In the genomic region with DNA sequence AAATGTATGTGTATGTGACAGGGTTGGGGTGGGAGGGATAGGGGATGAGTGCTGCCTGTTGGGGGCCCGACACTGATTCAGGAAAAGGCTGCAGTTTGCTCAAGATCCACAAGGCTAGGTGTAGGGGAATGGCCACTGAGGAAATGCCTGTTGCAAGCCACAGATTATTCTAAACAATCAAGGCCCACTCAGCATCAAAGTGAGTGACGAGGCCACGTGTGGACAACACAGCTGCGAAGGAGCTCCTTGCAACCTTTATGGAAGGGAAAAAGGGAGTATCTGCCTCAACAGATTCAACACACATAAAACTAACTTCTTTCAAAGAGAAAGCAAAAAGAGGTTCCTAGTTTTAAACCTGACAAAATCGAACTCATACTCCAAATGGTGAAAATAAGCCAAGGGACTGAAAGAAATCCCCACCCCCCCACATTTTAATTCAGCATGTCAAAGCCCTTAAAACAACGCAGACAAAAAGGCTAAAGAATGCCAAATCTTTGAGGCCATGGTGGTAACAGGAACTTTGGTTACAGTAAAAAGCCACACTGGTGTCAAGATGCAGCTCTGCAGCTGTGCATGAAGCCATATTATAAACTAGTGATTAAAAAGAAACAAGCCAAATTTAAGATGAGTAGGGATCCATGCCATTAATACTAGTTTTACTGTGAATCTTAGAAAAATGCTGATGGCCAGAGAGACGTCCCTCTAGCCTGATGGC, we compare ENCODE assay signal across 14 cellular contexts. TPM values are rescaled to one million over a fixed set of nuclear protein-coding genes. Genes with fewer than 3 reads are reported as not detected.
DNase-seq lines count a peak whose midpoint lies in the region; ATAC-seq and TF ChIP-seq lines count a peak whose summit lies in the region.
"Had no signal": no experiment of that assay in that cellular context is flagged by ENCODE, and none has a peak within 500 bp of the region (broad histone marks: within the 10 kb centered on the region; RNA-seq: fewer than 3 reads in every experiment).

No MANE protein-coding gene starts in this region.

- H3K4me2 ChIP-seq in OCI-LY7 (ENCODE audit: low read length) (peak overlapping the region; percentile 85), trophoblast cell (ENCODE audit: low read length) (peak overlapping the region; percentile 2)

- H4K20me1 ChIP-seq in OCI-LY7 (ENCODE audit: insufficient read depth, low read length): peaks cover 25% of the 10 kb centered on the region

- H3K27ac ChIP-seq in OCI-LY7 (ENCODE audit: low read depth, low read length, poor library complexity, severe bottlenecking): no peak overlapping the region
- H3K27ac ChIP-seq in trophoblast cell (ENCODE audit: low read depth, low read length): no peak overlapping the region
- H3K27ac ChIP-seq: cardiac muscle cell, esophagus muscularis mucosa had no signal

- H4K8ac ChIP-seq in trophoblast cell (ENCODE audit: low read depth, low read length): no peak overlapping the region

- no peaks in the 10 kb centered on the region for H3K9me2 ChIP-seq in OCI-LY7 (ENCODE audit: insufficient read depth, low read length)

- no peak for DNase-seq in activated CD4-positive, alpha-beta T cell treated with anti-CD3 and anti-CD28 coated beads for 36 hours
- DNase-seq in activated CD4-positive, alpha-beta T cell treated with anti-CD3 and anti-CD28 coated beads, Interleukin-2, amount 50 U/mL, for 4 hours: no peak
- DNase-seq in OCI-LY7 (ENCODE audit: low spot score): no peak
- DNase-seq in choroid plexus epithelial cell (ENCODE audit: low read depth): no peak
- no peak for DNase-seq in trophoblast cell
- no peak for DNase-seq in hippocampal formation (lab: John Stamatoyannopoulos, UW)
- DNase-seq in DMS153 treated with DMSO at 0.1 percent for 48 hours (lab: John Stamatoyannopoulos, UW; ENCODE audit: unreplicated experiment): no peak
- DNase-seq in NCI-H524 treated with DMSO at 0.1 percent for 48 hours (lab: John Stamatoyannopoulos, UW): no peak
- DNase-seq: DMS 273 treated with DMSO at 0.1 percent for 48 hours, NCI-H1930 had no signal

- no peak overlapping the region for H3K18ac ChIP-seq in trophoblast cell (ENCODE audit: low read length)

- ATAC-seq in activated CD4-positive, alpha-beta T cell treated with anti-CD3 and anti-CD28 coated beads for 36 hours: no peak
- ATAC-seq: sciatic nerve had no signal

- H2BK12ac ChIP-seq in trophoblast cell (ENCODE audit: low read length): no peak overlapping the region

- no peak overlapping the region for H3K9ac ChIP-seq in trophoblast cell (ENCODE audit: low read length)

- H3K9me3 ChIP-seq in OCI-LY7 (ENCODE audit: low read length) (no peaks in the 10 kb centered on the region), trophoblast cell (ENCODE audit: insufficient read depth, low read depth, low read length) (no peaks in the 10 kb centered on the region)
- H3K9me3 ChIP-seq: esophagus muscularis mucosa, mucosa of descending colon had no signal

- H4K91ac ChIP-seq in trophoblast cell (ENCODE audit: low read depth, low read length): no peak overlapping the region

- H3K36me3 ChIP-seq in OCI-LY7 (ENCODE audit: insufficient read depth, low read length) (peaks cover 74% of the 10 kb centered on the region), trophoblast cell (ENCODE audit: control insufficient read depth in 1 of 2, insufficient read depth in 2 of 2, low read length in 2 of 2) (peaks cover 52 to 61% of the 10 kb centered on the region in 2 experiments)

- no TSS peak for BruUV-seq in OCI-LY7 (replicated peaks; lab: Mats Ljungman, UMichigan)

- no peak overlapping the region for H2BK120ac ChIP-seq in trophoblast cell (ENCODE audit: insufficient read depth, low read length, poor library complexity)

- H3K23ac ChIP-seq in trophoblast cell (ENCODE audit: low read length): no peak overlapping the region

- no peak overlapping the region for H4K12ac ChIP-seq in trophoblast cell (ENCODE audit: low read depth, low read length)

- WGBS in trophoblast cell (ENCODE audit: extremely low coverage, insufficient coverage, insufficient read length): no CpG with 5 or more reads among the region's 7 CpGs

- no peaks in the 10 kb centered on the region for H3K9me3 Mint-ChIP-seq in activated CD4-positive, alpha-beta T cell treated with anti-CD3 and anti-CD28 coated beads for 36 hours (ENCODE audit: low read depth)

- no peaks in the 10 kb centered on the region for H3K27me3 ChIP-seq in trophoblast cell (ENCODE audit: insufficient read depth, low read length)
- H3K27me3 ChIP-seq: cardiac muscle cell, esophagus muscularis mucosa had no signal

- no peak overlapping the region for H3K14ac ChIP-seq in trophoblast cell (ENCODE audit: low read length)

- CTCF ChIA-PET in activated CD4-positive, alpha-beta T cell treated with anti-CD3 and anti-CD28 coated beads for 36 hours (lab: Charles Lee): interaction anchor here (0.9 to 2.0 kb wide), 3 partner anchors 27 to 124 kb away, joined by 3 to 7 read pairs (median 4); no protein-coding TSS in a partner anchor
- CTCF ChIA-PET in OCI-LY7 (lab: Charles Lee; ENCODE audit: unreplicated experiment): no interaction called here

- H2AFZ ChIP-seq in OCI-LY7 (ENCODE audit: low read length): no peak overlapping the region
- H2AFZ ChIP-seq in trophoblast cell (ENCODE audit: insufficient read depth, low read length, poor library complexity): no peak overlapping the region

- intact Hi-C loops in activated CD4-positive, alpha-beta T cell treated with anti-CD3 and anti-CD28 coated beads for 36 hours (cut with DNase I, micrococcal nuclease): loop anchor here in 1 of 2 experiments (5.0 to 10.0 kb wide), 4 partner anchors 264 to 1264 kb away; partner anchors contain the start of genes AEN and HAPLN3
- intact Hi-C loops in OCI-LY7 (cut with micrococcal nuclease; ENCODE audit: unreplicated experiment): no loop called here

- peak overlapping the region; percentile 52 for H3K27ac Mint-ChIP-seq in activated CD4-positive, alpha-beta T cell treated with anti-CD3 and anti-CD28 coated beads for 36 hours

- H3K4me1 Mint-ChIP-seq in activated CD4-positive, alpha-beta T cell treated with anti-CD3 and anti-CD28 coated beads for 36 hours: peaks cover 59% of the 10 kb centered on the region

- H3K4ac ChIP-seq in trophoblast cell (ENCODE audit: low read depth, low read length): peak overlapping the region; percentile 2

- H2BK5ac ChIP-seq in trophoblast cell (ENCODE audit: low read depth, low read length, poor library complexity): no peak overlapping the region

- POLR2A ChIA-PET in activated CD4-positive, alpha-beta T cell treated with anti-CD3 and anti-CD28 coated beads for 36 hours (lab: Charles Lee): interaction anchor here (0.6 to 1.1 kb wide), 2 partner anchors 9 to 220 kb away, joined by 3 read pairs; no protein-coding TSS in a partner anchor
- POLR2A ChIA-PET in OCI-LY7 (lab: Charles Lee): interaction anchor here (0.6 to 0.9 kb wide), 3 partner anchors 8 to 315 kb away, joined by 3 to 10 read pairs (median 4); no protein-coding TSS in a partner anchor

- no peak for TF ChIP-seq CTCF in OCI-LY7 (conservative IDR thresholded peaks at IDR 0.05; ENCODE audit: low read length)
- peak; percentile 8 for TF ChIP-seq CTCF in choroid plexus epithelial cell (conservative IDR thresholded peaks at IDR 0.05; ENCODE audit: low read depth, low read length)

- H3K79me2 ChIP-seq in OCI-LY7 (ENCODE audit: insufficient read depth, low read depth, low read length): peaks cover 49% of the 10 kb centered on the region
- peaks cover 14% of the 10 kb centered on the region for H3K79me2 ChIP-seq in trophoblast cell (ENCODE audit: control insufficient read depth, insufficient read depth, low read length, poor library complexity)

- peaks cover 6% of the 10 kb centered on the region for H3K79me1 ChIP-seq in trophoblast cell (ENCODE audit: low read length)

- H3K4me3 Mint-ChIP-seq in activated CD4-positive, alpha-beta T cell treated with anti-CD3 and anti-CD28 coated beads for 36 hours: peak overlapping the region; percentile 52

- H3K4me1 ChIP-seq in OCI-LY7 (ENCODE audit: insufficient read depth, low read length, poor library complexity, severe bottlenecking): peaks cover 39% of the 10 kb centered on the region
- H3K4me1 ChIP-seq in trophoblast cell (ENCODE audit: control insufficient read depth in 1 of 2, insufficient read depth in 2 of 2, low read length in 2 of 2): peaks cover 14 to 17% of the 10 kb centered on the region in 2 experiments

- H3K4me3 ChIP-seq in OCI-LY7 (ENCODE audit: low read depth, low read length, poor library complexity, severe bottlenecking): peak overlapping the region; percentile 9
- H3K4me3 ChIP-seq in choroid plexus epithelial cell (ENCODE audit: low read depth, low read length): no peak overlapping the region
- no peak overlapping the region for H3K4me3 ChIP-seq in trophoblast cell (ENCODE audit: low read depth, low read length)
- H3K4me3 ChIP-seq: cardiac muscle cell, esophagus muscularis mucosa, mucosa of descending colon had no signal

- H3K27me3 Mint-ChIP-seq in activated CD4-positive, alpha-beta T cell treated with anti-CD3 and anti-CD28 coated beads for 36 hours: peaks cover 2% of the 10 kb centered on the region

- H2AK5ac ChIP-seq in trophoblast cell (ENCODE audit: low read length): no peak overlapping the region

- peaks cover 72% of the 10 kb centered on the region for H3K36me3 Mint-ChIP-seq in activated CD4-positive, alpha-beta T cell treated with anti-CD3 and anti-CD28 coated beads for 36 hours (ENCODE audit: low read depth)

RNA-seq across cellular contexts. Expression of gene POLG, which starts 3.6 kb away (rescaled TPM):
- total RNA-seq in activated CD4-positive, alpha-beta T cell treated with anti-CD3 and anti-CD28 coated beads for 36 hours: 10 to 100 TPM; 63.2 to 80.4 TPM
- total RNA-seq in OCI-LY7 (2014; rRNA removed; shearing (Covaris generic)): 78.3 and 80.2 TPM in 2 replicates
- total RNA-seq in OCI-LY7 (2022): 91.6 and 93.7 TPM in 2 replicates
- 27.9 and 28.6 TPM in 2 replicates for polyA plus RNA-seq in trophoblast cell (2013)
